10 cellular contexts compared by ENCODE assay signal in genomic region chr7:143490719-143491306, GRCh38. TPM values are rescaled to one million over a fixed set of nuclear protein-coding genes. Genes with fewer than 3 reads are reported as not detected.
DNase-seq lines count a peak whose midpoint lies in the region; ATAC-seq and TF ChIP-seq lines count a peak whose summit lies in the region.
"Had no signal": no experiment of that assay in that cellular context is flagged by ENCODE, and none has a peak within 500 bp of the region (broad histone marks: within the 10 kb centered on the region; RNA-seq: fewer than 3 reads in every experiment).

No MANE protein-coding gene starts in this region.

- DNase-seq in DMS 273 (lab: John Stamatoyannopoulos, UW; ENCODE audit: unreplicated experiment) (peak; percentile 34), DMS 273 treated with DMSO at 0.1 percent for 48 hours (lab: John Stamatoyannopoulos, UW) (no peak), NCI-H460 (ENCODE audit: extremely low read depth, low read depth) (peak; percentile 38), epithelial cell of esophagus (ENCODE audit: low read depth) (peak; percentile 61), prostate gland (ENCODE audit: low spot score) (no peak), substantia nigra (lab: John Stamatoyannopoulos, UW) (no peak)
- DNase-seq: amniotic stem cell had no signal

- H3K4me3 ChIP-seq in epithelial cell of esophagus (ENCODE audit: low read length) (no peak overlapping the region), prostate gland (no peak overlapping the region)
- H3K4me3 ChIP-seq: skin epidermis had no signal

- H3K27me3 ChIP-seq in prostate gland (replicated peaks; ENCODE audit: insufficient read depth) = no peaks in the 10 kb centered on the region

- H3K36me3 ChIP-seq in prostate gland = no peaks in the 10 kb centered on the region

- H3K9me3 ChIP-seq in prostate gland = no peaks in the 10 kb centered on the region

- peak; percentile 75 for TF ChIP-seq CTCF in epithelial cell of esophagus (IDR thresholded peaks at IDR 0.05; ENCODE audit: insufficient read depth, low read depth, low read length, missing control alignments)
- TF ChIP-seq CTCF in prostate gland (IDR thresholded peaks at IDR 0.05) = peak in 3 of 4 experiments; percentile 33 to 45 (median 41)

- ATAC-seq in GM19395 (IDR thresholded peaks at IDR 0.05; ENCODE audit: unreplicated experiment) (no peak), HG03432 (IDR thresholded peaks at IDR 0.05; ENCODE audit: unreplicated experiment) (no peak)

- no peaks in the 10 kb centered on the region for H3K4me1 ChIP-seq in prostate gland (replicated peaks)

- H3K27ac ChIP-seq in prostate gland = no peak overlapping the region
- no peak overlapping the region for H3K27ac ChIP-seq in substantia nigra (ENCODE audit: low read depth, low read length, poor library complexity, severe bottlenecking)

- 93% methylated on average over 1 of the region's 1 CpG for WGBS in prostate gland

- TF ChIP-seq POLR2A in prostate gland (IDR thresholded peaks at IDR 0.05) = no peak

- intact Hi-C loops in prostate gland (cut with DNase I) = no loop called here

RNA-seq across cellular contexts. Expression of gene TAS2R41, which starts 13.1 kb away (rescaled TPM):
- not detected in 2 replicates for total RNA-seq in NCI-H460 (2014; rRNA removed; shearing (Covaris generic))
- polyA plus RNA-seq in NCI-H460 (2014; cell fraction: nucleus; rRNA removed) = not detected in 2 replicates
- total RNA-seq in prostate gland = 1 to 10 TPM in 1 of 2 donors, not detected in 1; 2.7 TPM

RNA-seq across cellular contexts. Expression of gene TAS2R60, which starts 47.6 kb away (rescaled TPM):
- not detected in 2 replicates for total RNA-seq in NCI-H460 (2014; rRNA removed; shearing (Covaris generic))
- not detected in 2 replicates for polyA plus RNA-seq in NCI-H460 (2014; cell fraction: nucleus; rRNA removed)
- total RNA-seq in prostate gland = not detected

Comparison
In these comparisons a context has a peak if more than half of its experiments do, and no peak if none do; other contexts are left out.
1. DNase-seq: peak in DMS 273 (single experiment), NCI-H460 (single experiment) and epithelial cell of esophagus (single experiment); none in DMS 273 treated with DMSO at 0.1 percent for 48 hours (single experiment), prostate gland (single experiment) and substantia nigra (0 of 49).